In the genomic region with DNA sequence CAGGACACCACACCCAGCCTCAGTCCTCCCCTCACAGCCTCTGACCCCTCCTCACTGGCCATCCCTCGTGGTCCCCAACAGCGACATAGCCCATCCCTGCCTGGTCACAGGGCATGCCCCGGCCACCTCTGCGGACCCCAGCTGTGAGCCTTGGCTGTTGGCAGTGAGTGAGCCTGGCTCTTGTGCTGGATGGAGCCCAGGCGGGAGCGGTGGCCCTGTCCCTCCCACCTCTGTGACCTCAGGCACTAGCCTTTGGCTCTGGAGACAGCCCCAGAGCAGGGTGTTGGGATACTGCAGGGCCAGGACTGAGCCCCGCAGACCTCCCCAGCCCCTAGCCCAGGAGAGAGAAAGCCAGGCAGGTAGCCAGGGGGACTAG, we compare ENCODE assay signal across 37 cellular contexts. TPM values are rescaled to one million over a fixed set of nuclear protein-coding genes. Genes with fewer than 3 reads are reported as not detected.
DNase-seq lines count a peak whose midpoint lies in the region; ATAC-seq and TF ChIP-seq lines count a peak whose summit lies in the region.
"Had no signal": no experiment of that assay in that cellular context is flagged by ENCODE, and none has a peak within 500 bp of the region (broad histone marks: within the 10 kb centered on the region; RNA-seq: fewer than 3 reads in every experiment).

No MANE protein-coding gene starts in this region.

- CTCF ChIA-PET in MCF 10A (lab: Yijun Ruan, JAX): no interaction called here

- H3K27ac ChIP-seq in H9 (ENCODE audit: insufficient read length, low read depth, low read length) (no peak overlapping the region), gastroesophageal sphincter (peak overlapping the region; percentile 87 to 97 (median 94)), stomach (peak overlapping the region in 3 of 5 donors; percentile 22 to 91 (median 75))
- H3K27ac ChIP-seq: A549, pancreas, right lobe of liver, upper lobe of left lung had no signal

- H3K18ac ChIP-seq in H9 (ENCODE audit: insufficient read length, low read depth, low read length): no peak overlapping the region

- no CpG with 5 or more reads among the region's 7 CpGs for WGBS in H9 (ENCODE audit: extremely low coverage, insufficient read length, low lambda C conversion rate)
- WGBS in gastroesophageal sphincter (ENCODE audit: low coverage in 1 of 2), 2 donors: 58 to 65% methylated on average over 2 of the region's 7 CpGs
- WGBS in stomach, 5 donors: 68 to 79% (median 77%) methylated on average over 4 to 7 of the region's 7 CpGs

- H3K23me2 ChIP-seq in H9 (ENCODE audit: insufficient read length, low read depth, low read length, poor library complexity, severe bottlenecking): no peaks in the 10 kb centered on the region

- no peak overlapping the region for H2BK12ac ChIP-seq in H9 (ENCODE audit: insufficient read length, low read depth, low read length)

- no peak overlapping the region for H2BK5ac ChIP-seq in H9 (ENCODE audit: insufficient read length, low read length)

- no peak overlapping the region for H3T11ph ChIP-seq in H9 (ENCODE audit: low read length)

- intact Hi-C loops in stomach (cut with DNase I; ENCODE audit: low total_unique reads): no loop called here
- intact Hi-C loops in MCF 10A (cut with micrococcal nuclease): no loop called here

- H3K9me3 Mint-ChIP-seq in H9 (no peaks in the 10 kb centered on the region; a peak in 1 of 5 replicates), MCF 10A (ENCODE audit: unreplicated experiment) (no peaks in the 10 kb centered on the region)
- H3K9me3 Mint-ChIP-seq: activated CD4-positive, alpha-beta memory T cell treated with anti-CD3 and anti-CD28 coated beads, Interleukin-2, amount 10 ng/mL, durations not matched to agents 7 days and 5 days; CD4-positive, alpha-beta T cell; GM23338 had no signal

- peaks cover 2 to 8% of the 10 kb centered on the region in 2 experiments; a peak in 3 of 4 replicates for H3K4me1 Mint-ChIP-seq in H9
- H3K4me1 Mint-ChIP-seq in MCF 10A (ENCODE audit: insufficient read depth, unreplicated experiment): no peaks in the 10 kb centered on the region
- H3K4me1 Mint-ChIP-seq: activated CD4-positive, alpha-beta memory T cell treated with anti-CD3 and anti-CD28 coated beads, Interleukin-2, amount 10 ng/mL, durations not matched to agents 7 days and 5 days had no signal

- no peak overlapping the region for H4K91ac ChIP-seq in H9 (ENCODE audit: insufficient read length, low read depth, low read length)

- H3K36me3 Mint-ChIP-seq in H9 (ENCODE audit: insufficient read depth in 1 of 3, low read depth in 3 of 3) (no peaks in the 10 kb centered on the region; a peak in 1 of 7 replicates), MCF 10A (ENCODE audit: insufficient read depth, unreplicated experiment) (no peaks in the 10 kb centered on the region)

- H3K56ac ChIP-seq in H9 (ENCODE audit: insufficient read length, low read depth, low read length): no peak overlapping the region

- H2AK5ac ChIP-seq in H9 (ENCODE audit: insufficient read length, low read length): no peak overlapping the region

- H3K36me3 ChIP-seq in gastroesophageal sphincter (peaks cover 0 to 35% of the 10 kb centered on the region in 2 donors), stomach (peaks cover 0 to 23% (median 8%) of the 10 kb centered on the region in 4 donors)
- H3K36me3 ChIP-seq: pancreas, right lobe of liver, upper lobe of left lung had no signal

- no peak overlapping the region for H3K9ac ChIP-seq in H9 (ENCODE audit: extremely low read depth, insufficient read length, low read length)

- no peak overlapping the region for H3K4ac ChIP-seq in H9 (ENCODE audit: low read depth, low read length)

- no peaks in the 10 kb centered on the region for H3K9me3 ChIP-seq in H9 (ENCODE audit: control insufficient read depth, low read depth, low read length)
- H3K9me3 ChIP-seq in gastroesophageal sphincter: no peaks in the 10 kb centered on the region
- no peaks in the 10 kb centered on the region for H3K9me3 ChIP-seq in stomach
- H3K9me3 ChIP-seq: A549, pancreas, right lobe of liver, upper lobe of left lung had no signal

- BruUV-seq in MCF 10A (replicated peaks; lab: Mats Ljungman, UMichigan): no TSS peak

- H3K79me1 ChIP-seq in H9 (ENCODE audit: insufficient read depth, low read depth, low read length, poor library complexity, severe bottlenecking): no peaks in the 10 kb centered on the region

- no peak overlapping the region for H2BK15ac ChIP-seq in H9 (ENCODE audit: low read depth, low read length)

- no peak overlapping the region for H2AFZ ChIP-seq in H9 (ENCODE audit: low read length)
- H2AFZ ChIP-seq: GM23338 had no signal

- no peaks in the 10 kb centered on the region for H4K20me1 ChIP-seq in H9 (ENCODE audit: control insufficient read depth, insufficient read depth, insufficient read length)

- H2BK120ac ChIP-seq in H9 (ENCODE audit: low read depth, low read length, poor library complexity, severe bottlenecking): no peak overlapping the region

- no peaks in the 10 kb centered on the region for H3K4me1 ChIP-seq in H9 (ENCODE audit: insufficient read depth, low read length)
- peaks cover 0 to 42% (median 5%) of the 10 kb centered on the region in 3 donors for H3K4me1 ChIP-seq in gastroesophageal sphincter
- peaks cover 0 to 17% (median 0%) of the 10 kb centered on the region in 4 donors for H3K4me1 ChIP-seq in stomach
- H3K4me1 ChIP-seq: A549, pancreas, right lobe of liver, upper lobe of left lung had no signal

- no peak overlapping the region for H2BK20ac ChIP-seq in H9 (ENCODE audit: low read depth, low read length, poor library complexity, severe bottlenecking)

- TF ChIP-seq CTCF in H9 (conservative IDR thresholded peaks at IDR 0.05) (no peak), gastroesophageal sphincter (IDR thresholded peaks at IDR 0.05) (no peak), stomach (IDR thresholded peaks at IDR 0.05) (no peak), MCF 10A (IDR thresholded peaks at IDR 0.05; ENCODE audit: unreplicated experiment) (no peak)

- H3K27me3 Mint-ChIP-seq in H9 (ENCODE audit: low read depth) (peaks cover 21% of the 10 kb centered on the region), MCF 10A (ENCODE audit: insufficient read depth, unreplicated experiment) (peaks cover 15% of the 10 kb centered on the region)

- TF ChIP-seq EP300 in gastroesophageal sphincter (IDR thresholded peaks at IDR 0.05) (no peak), stomach (IDR thresholded peaks at IDR 0.05) (no peak)

- H3K79me2 ChIP-seq in H9 (ENCODE audit: insufficient read depth, low read length): no peaks in the 10 kb centered on the region

- TF ChIP-seq POLR2A in gastroesophageal sphincter (IDR thresholded peaks at IDR 0.05): peak in 1 of 2 donors; percentile 22
- no peak for TF ChIP-seq POLR2A in stomach (IDR thresholded peaks at IDR 0.05)

- DNase-seq in H9 (peak; percentile 26), myocyte (ENCODE audit: low read depth) (peak; percentile 26), stomach (no peak), MCF 10A (ENCODE audit: unreplicated experiment) (no peak), UCSD-AML1 (lab: John Stamatoyannopoulos, UW; ENCODE audit: unreplicated experiment) (no peak), NCI-H187 treated with DMSO at 0.1 percent for 48 hours (lab: John Stamatoyannopoulos, UW) (no peak)
- DNase-seq in stimulated activated CD4-positive, alpha-beta T cell treated with anti-CD3 and anti-CD28 coated beads, Interleukin-4, amount 100 ng/mL, for 4 hours: no peak
- DNase-seq: activated CD4-positive, alpha-beta memory T cell treated with anti-CD3 and anti-CD28 coated beads, Interleukin-2, amount 10 ng/mL, durations not matched to agents 7 days and 5 days; activated CD4-positive, alpha-beta T cell treated with anti-CD3 and anti-CD28 coated beads for 1 hour; activated CD8-positive, alpha-beta memory T cell treated with anti-CD3 and anti-CD28 coated beads, Interleukin-2, amount 50 U/mL, for 4 hours; activated naive CD4-positive, alpha-beta T cell; AML-193; CD4-positive, alpha-beta T cell; central memory CD4-positive, alpha-beta T cell; cortex of kidney; DND-41; foreskin fibroblast; GF-D8; KBM-7; mammary epithelial cell; NCI-H1105; NCI-H2029 treated with DMSO at 0.1 percent for 48 hours; NCI-H524 treated with DMSO at 0.1 percent for 48 hours; NK-92 treated with Interleukin-12 subunit alpha and Interleukin-12 subunit beta, amount 100 ng/mL, for 24 hours; pancreas; SHP77; stimulated activated CD4-positive, alpha-beta T cell treated with anti-CD3 and anti-CD28 coated beads, Interleukin-4, amount 100 ng/mL, for 1 hour; substantia nigra had no signal

- no peak for ATAC-seq in gastroesophageal sphincter
- ATAC-seq: GM23338, pancreas had no signal

- no peak overlapping the region for H3K4me2 ChIP-seq in H9 (ENCODE audit: insufficient read depth, insufficient read length, low read length)
- H3K4me2 ChIP-seq: A549, GM23338 had no signal

- POLR2A ChIA-PET in MCF 10A (lab: Yijun Ruan, JAX): no interaction called here

- no peak overlapping the region; the same call in 1 of the 2 replicates for H3K14ac ChIP-seq in H9 (ENCODE audit: insufficient read depth, low read length)

- H3K23ac ChIP-seq in H9 (ENCODE audit: insufficient read length, low read depth, low read length): no peak overlapping the region

- H3K4me3 Mint-ChIP-seq in H9: no peak overlapping the region
- H3K4me3 Mint-ChIP-seq in MCF 10A (ENCODE audit: unreplicated experiment): no peak overlapping the region
- H3K4me3 Mint-ChIP-seq: activated CD4-positive, alpha-beta memory T cell treated with anti-CD3 and anti-CD28 coated beads, Interleukin-2, amount 10 ng/mL, durations not matched to agents 7 days and 5 days; CD4-positive, alpha-beta T cell; GM23338 had no signal

- H4K5ac ChIP-seq in H9 (ENCODE audit: insufficient read length, low read depth, low read length): no peak overlapping the region

- H3K4me3 ChIP-seq in gastroesophageal sphincter (peak overlapping the region in 1 of 2 donors; percentile 63), stomach (peak overlapping the region in 1 of 4 donors; percentile 7)
- H3K4me3 ChIP-seq: A549, GM23338, pancreas, right lobe of liver, upper lobe of left lung had no signal

- no peak overlapping the region for H4K8ac ChIP-seq in H9 (replicated peaks; ENCODE audit: insufficient read length, low read depth, low read length)

- no peaks in the 10 kb centered on the region for H3K27me3 ChIP-seq in H9 (ENCODE audit: insufficient read depth, low read length)
- H3K27me3 ChIP-seq in gastroesophageal sphincter: no peaks in the 10 kb centered on the region
- H3K27me3 ChIP-seq in stomach: peaks cover 0 to 25% (median 7%) of the 10 kb centered on the region in 3 donors
- H3K27me3 ChIP-seq: pancreas, right lobe of liver, upper lobe of left lung had no signal

- H3K27ac Mint-ChIP-seq in H9: peak overlapping the region in 1 of 3 experiments; percentile 91; a peak in 2 of 7 replicates
- H3K27ac Mint-ChIP-seq in MCF 10A (ENCODE audit: low read depth, unreplicated experiment): no peak overlapping the region
- H3K27ac Mint-ChIP-seq: activated CD4-positive, alpha-beta memory T cell treated with anti-CD3 and anti-CD28 coated beads, Interleukin-2, amount 10 ng/mL, durations not matched to agents 7 days and 5 days; CD4-positive, alpha-beta T cell; GM23338 had no signal

RNA-seq across cellular contexts. Expression of a gene that starts 7.9 kb away (rescaled TPM):
- 3.0 and 4.6 TPM in 2 replicates for total RNA-seq in H9 (2021)
- total RNA-seq in gastroesophageal sphincter: over 10,000 TPM; 10,852 to 31,720 (median 15,007) TPM
- total RNA-seq in myocyte: 10,265 and 13,585 TPM in 2 replicates
- polyA plus RNA-seq in myocyte (2012): 3,580 TPM
- total RNA-seq in stomach: 1,000 to 10,000 TPM; 1,078 to 5,539 (median 2,913) TPM
- polyA plus RNA-seq in stomach: 100 to 1,000 TPM; 122 to 803 (median 204) TPM
- total RNA-seq in MCF 10A (2022): not detected in 2 replicates
- total RNA-seq: activated CD4-positive, alpha-beta memory T cell treated with anti-CD3 and anti-CD28 coated beads, Interleukin-2, amount 10 ng/mL, durations not matched to agents 7 days and 5 days; CD4-positive, alpha-beta T cell; HT1080; M059J; T-helper 2 cell treated with Interferon-gamma antibody and Interleukin-4, amounts not matched to agents 100 ng/mL and 5 ng/mL, for 36 hours had no signal
- polyA plus RNA-seq: neural cell had no signal

RNA-seq across cellular contexts. Expression of a gene that starts 8.6 kb away (rescaled TPM):
- total RNA-seq in H9 (2021) (23.7 and 25.2 TPM in 2 replicates), gastroesophageal sphincter (100 to 1,000 TPM in 3 of 4 donors, 10 to 100 TPM in 1; 90.2 to 307 (median 214) TPM), myocyte (78.0 and 79.8 TPM in 2 replicates), stomach (100 to 1,000 TPM in 1 of 5 donors, 10 to 100 TPM in 3, 1 to 10 TPM in 1; 7.4 to 106 (median 30.4) TPM), MCF 10A (2022) (23.3 and 25.7 TPM in 2 replicates)
- polyA plus RNA-seq in myocyte (2012): 57.8 TPM
- 10 to 100 TPM in 1 of 3 donors, 1 to 10 TPM in 2; 9.8 to 65.1 (median 9.9) TPM for polyA plus RNA-seq in stomach

RNA-seq across cellular contexts. Expression of a gene that starts 38.3 kb away (rescaled TPM):
- total RNA-seq in H9 (2021) (60.9 and 63.5 TPM in 2 replicates), gastroesophageal sphincter (10 to 100 TPM; 37.8 to 76.9 (median 59.2) TPM), myocyte (61.4 and 65.3 TPM in 2 replicates), stomach (100 to 1,000 TPM in 1 of 5 donors, 10 to 100 TPM in 4; 32.7 to 147 (median 46.4) TPM), MCF 10A (2022) (81.3 and 81.5 TPM in 2 replicates)
- 74.2 TPM for polyA plus RNA-seq in myocyte (2012)
- 100 to 1,000 TPM in 2 of 3 donors, 10 to 100 TPM in 1; 69.2 to 114 (median 105) TPM for polyA plus RNA-seq in stomach

Comparison
In these comparisons a context has a peak if more than half of its experiments do, and no peak if none do; other contexts are left out.
1. DNase-seq: peak in H9 (single experiment) and myocyte (single experiment); none in stomach (single experiment), stimulated activated CD4-positive, alpha-beta T cell treated with anti-CD3 and anti-CD28 coated beads, Interleukin-4, amount 100 ng/mL, for 4 hours (0 of 2), MCF 10A (single experiment), UCSD-AML1 (single experiment) and NCI-H187 treated with DMSO at 0.1 percent for 48 hours (single experiment).
2. RNA of a gene that starts 7.9 kb away (total RNA-seq): 10,852 to 31,720 TPM in gastroesophageal sphincter, 10,265 to 13,585 TPM in myocyte and 1,078 to 5,539 TPM in stomach; 3.0 to 4.6 TPM in H9 and not detected in MCF 10A; every median in the first group is over 100 times any median in the second.